1 cellular context compared by ENCODE assay signal in the genomic region with DNA sequence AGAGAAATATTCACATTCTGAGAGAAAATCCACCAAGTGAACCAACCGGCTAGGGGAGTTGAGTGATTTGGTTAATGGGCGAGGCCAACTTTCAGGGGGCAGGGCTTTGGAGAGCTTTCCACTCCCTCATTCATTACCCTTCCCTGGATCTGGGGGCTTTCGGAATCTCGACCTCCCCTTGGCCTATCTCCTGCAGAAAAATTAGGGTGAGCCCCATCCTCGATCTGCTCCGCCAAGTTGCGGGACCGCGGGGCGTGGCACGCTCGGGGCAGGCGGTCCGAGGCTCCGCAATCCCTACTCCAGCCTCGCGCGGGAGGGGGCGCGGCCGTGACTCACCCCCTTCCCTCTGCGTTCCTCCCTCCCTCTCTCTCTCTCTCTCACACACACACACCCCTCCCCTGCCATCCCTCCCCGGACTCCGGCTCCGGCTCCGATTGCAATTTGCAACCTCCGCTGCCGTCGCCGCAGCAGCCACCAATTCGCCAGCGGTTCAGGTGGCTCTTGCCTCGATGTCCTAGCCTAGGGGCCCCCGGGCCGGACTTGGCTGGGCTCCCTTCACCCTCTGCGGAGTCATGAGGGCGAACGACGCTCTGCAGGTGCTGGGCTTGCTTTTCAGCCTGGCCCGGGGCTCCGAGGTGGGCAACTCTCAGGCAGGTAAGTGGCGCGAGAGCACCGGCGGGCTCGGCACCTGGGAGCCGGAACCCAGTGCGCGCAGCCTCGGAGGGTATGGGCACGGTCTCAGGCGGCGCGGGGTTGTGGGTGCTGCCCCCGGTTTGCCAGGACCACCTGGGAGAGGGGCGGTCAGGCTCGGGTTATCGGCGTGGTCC.
A peak's percentile ranks its signal among the peaks of the same experiment; 100 is the strongest.
TF ChIP-seq lines count a peak whose summit lies in the region.

Gene ERBB3, plus strand, starts transcription at position 437 of the 827 bp plus-strand sequence. Its CDS starts 136 bp downstream, at position 573.

TF ChIP-seq in HepG2, 621 proteins besides CTCF, POLR2A, EP300 and RAD21 (continued from another document and continues in another):
- no peak for TF ChIP-seq AKNA (CRISPR knock-in tag; IDR thresholded peaks at IDR 0.05; ENCODE audit: borderline replicate concordance)
- TF ChIP-seq SP4 (CRISPR knock-in tag; IDR thresholded peaks at IDR 0.05) = peak; percentile 78
- TF ChIP-seq ZNF589 (CRISPR knock-in tag; conservative IDR thresholded peaks at IDR 0.05) = peak; percentile 83
- TF ChIP-seq, protein P1, sequence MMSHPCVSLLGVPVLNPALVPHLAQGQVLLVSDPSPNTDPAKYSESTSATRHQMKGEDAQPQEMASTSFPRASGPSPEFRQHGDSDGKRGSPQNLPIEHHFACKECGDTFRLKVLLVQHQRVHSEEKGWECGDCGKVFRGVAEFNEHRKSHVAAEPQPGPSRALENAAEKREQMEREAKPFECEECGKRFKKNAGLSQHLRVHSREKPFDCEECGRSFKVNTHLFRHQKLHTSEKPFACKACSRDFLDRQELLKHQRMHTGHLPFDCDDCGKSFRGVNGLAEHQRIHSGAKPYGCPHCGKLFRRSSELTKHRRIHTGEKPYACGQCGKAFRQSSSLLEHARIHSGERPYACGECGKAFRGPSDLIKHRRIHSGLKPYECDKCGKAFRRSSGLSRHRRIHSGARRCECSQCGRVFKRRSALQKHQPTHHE (CRISPR knock-in tag; IDR thresholded peaks at IDR 0.05; ENCODE audit: borderline replicate concordance) = peak; percentile 52; the same call in 1 of the 2 replicates
- TF ChIP-seq CAMTA2 (CRISPR knock-in tag; IDR thresholded peaks at IDR 0.05; ENCODE audit: borderline replicate concordance) = no peak
- TF ChIP-seq PHF20 (CRISPR knock-in tag; IDR thresholded peaks at IDR 0.05) = no peak; the same call in 1 of the 2 replicates
- TF ChIP-seq PHF5A (CRISPR knock-in tag; IDR thresholded peaks at IDR 0.05; ENCODE audit: low read depth, unreplicated experiment) = no peak
- TF ChIP-seq, protein P2, sequence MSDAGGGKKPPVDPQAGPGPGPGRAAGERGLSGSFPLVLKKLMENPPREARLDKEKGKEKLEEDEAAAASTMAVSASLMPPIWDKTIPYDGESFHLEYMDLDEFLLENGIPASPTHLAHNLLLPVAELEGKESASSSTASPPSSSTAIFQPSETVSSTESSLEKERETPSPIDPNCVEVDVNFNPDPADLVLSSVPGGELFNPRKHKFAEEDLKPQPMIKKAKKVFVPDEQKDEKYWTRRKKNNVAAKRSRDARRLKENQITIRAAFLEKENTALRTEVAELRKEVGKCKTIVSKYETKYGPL (CRISPR knock-in tag; IDR thresholded peaks at IDR 0.05) = 0 out of 2 replicates have a peak, but pooled peaks have one; percentile 25
- TF ChIP-seq RARA (CRISPR knock-in tag; IDR thresholded peaks at IDR 0.05) = peak; percentile 58
- peak; percentile 82 for TF ChIP-seq HNRNPL (IDR thresholded peaks at IDR 0.05; ENCODE audit: low read depth, low read length)
- no peak for TF ChIP-seq ZFP36L2 (CRISPR knock-in tag; IDR thresholded peaks at IDR 0.05)
- peak; percentile 90; the same call in 1 of the 2 replicates for TF ChIP-seq ZNF430 (CRISPR knock-in tag; IDR thresholded peaks at IDR 0.05)
- no peak for TF ChIP-seq ZNF557 (CRISPR knock-in tag; IDR thresholded peaks at IDR 0.05)
- TF ChIP-seq FOXO1 (CRISPR knock-in tag; IDR thresholded peaks at IDR 0.05) = peak; percentile 49
- no peak for TF ChIP-seq HNRNPUL1 (IDR thresholded peaks at IDR 0.05; ENCODE audit: low read depth, low read length)
- peak; percentile 50 for TF ChIP-seq ASH2L (IDR thresholded peaks at IDR 0.05; ENCODE audit: insufficient read length, low read depth, low read length)
- no peak for TF ChIP-seq TBP (CRISPR knock-in tag; IDR thresholded peaks at IDR 0.05)
- no peak for TF ChIP-seq ZNF550 (CRISPR knock-in tag; IDR thresholded peaks at IDR 0.05; ENCODE audit: borderline replicate concordance)
- no peak for TF ChIP-seq BCLAF1 (IDR thresholded peaks at IDR 0.05)
- TF ChIP-seq MTF2 (CRISPR knock-in tag; IDR thresholded peaks at IDR 0.05; ENCODE audit: borderline replicate concordance) = no peak
- TF ChIP-seq CREB1 (IDR thresholded peaks at IDR 0.05) = 0 out of 2 replicates have a peak, but pooled peaks have one; percentile 12
- no peak for TF ChIP-seq CREB1 (CRISPR knock-in tag; IDR thresholded peaks at IDR 0.05)
- peak; percentile 65 for TF ChIP-seq TEAD3 (CRISPR knock-in tag; optimal IDR thresholded peaks at IDR 0.05; ENCODE audit: borderline replicate concordance)
- peak; percentile 83; the same call in 1 of the 2 replicates for TF ChIP-seq NKX3-1 (CRISPR knock-in tag; IDR thresholded peaks at IDR 0.05)
- TF ChIP-seq NR2C2 (CRISPR knock-in tag; IDR thresholded peaks at IDR 0.05; ENCODE audit: borderline replicate concordance) = no peak; the same call in 1 of the 2 replicates
- TF ChIP-seq KDM4B (CRISPR knock-in tag; IDR thresholded peaks at IDR 0.05) = no peak
- TF ChIP-seq JARID2 (CRISPR knock-in tag; IDR thresholded peaks at IDR 0.05; ENCODE audit: insufficient replicate concordance) = no peak
- no peak for TF ChIP-seq ZNF7 (CRISPR knock-in tag; IDR thresholded peaks at IDR 0.05)
- TF ChIP-seq PCBP1 (IDR thresholded peaks at IDR 0.05; ENCODE audit: borderline replicate concordance, low read depth, low read length) = no peak; the same call in 1 of the 2 replicates
- peak; percentile 65; the same call in 1 of the 2 replicates for TF ChIP-seq ARID2 (CRISPR knock-in tag; IDR thresholded peaks at IDR 0.05; ENCODE audit: borderline replicate concordance)
- TF ChIP-seq NR0B2 (CRISPR knock-in tag; IDR thresholded peaks at IDR 0.05) = no peak; the same call in 1 of the 2 replicates
- TF ChIP-seq ZNF83 (CRISPR knock-in tag; IDR thresholded peaks at IDR 0.05; ENCODE audit: borderline replicate concordance) = no peak
- TF ChIP-seq, protein P3, sequence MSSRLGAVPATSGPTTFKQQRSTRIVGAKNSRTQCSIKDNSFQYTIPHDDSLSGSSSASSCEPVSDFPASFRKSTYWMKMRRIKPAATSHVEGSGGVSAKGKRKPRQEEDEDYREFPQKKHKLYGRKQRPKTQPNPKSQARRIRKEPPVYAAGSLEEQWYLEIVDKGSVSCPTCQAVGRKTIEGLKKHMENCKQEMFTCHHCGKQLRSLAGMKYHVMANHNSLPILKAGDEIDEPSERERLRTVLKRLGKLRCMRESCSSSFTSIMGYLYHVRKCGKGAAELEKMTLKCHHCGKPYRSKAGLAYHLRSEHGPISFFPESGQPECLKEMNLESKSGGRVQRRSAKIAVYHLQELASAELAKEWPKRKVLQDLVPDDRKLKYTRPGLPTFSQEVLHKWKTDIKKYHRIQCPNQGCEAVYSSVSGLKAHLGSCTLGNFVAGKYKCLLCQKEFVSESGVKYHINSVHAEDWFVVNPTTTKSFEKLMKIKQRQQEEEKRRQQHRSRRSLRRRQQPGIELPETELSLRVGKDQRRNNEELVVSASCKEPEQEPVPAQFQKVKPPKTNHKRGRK (CRISPR knock-in tag; IDR thresholded peaks at IDR 0.05) = no peak
- TF ChIP-seq ZNF446 (CRISPR knock-in tag; IDR thresholded peaks at IDR 0.05) = no peak
- TF ChIP-seq ZBTB46 (CRISPR knock-in tag; IDR thresholded peaks at IDR 0.05; ENCODE audit: borderline replicate concordance) = no peak
- TF ChIP-seq ZNF224 (CRISPR knock-in tag; IDR thresholded peaks at IDR 0.05) = no peak
- peak; percentile 77; the same call in 1 of the 2 replicates for TF ChIP-seq MAF1 (CRISPR knock-in tag; IDR thresholded peaks at IDR 0.05; ENCODE audit: borderline replicate concordance)
- TF ChIP-seq ZBTB7B (CRISPR knock-in tag; IDR thresholded peaks at IDR 0.05) = peak; percentile 73; the same call in 1 of the 2 replicates
- peak; percentile 40; the same call in 1 of the 2 replicates for TF ChIP-seq ZNF670 (CRISPR knock-in tag; IDR thresholded peaks at IDR 0.05; ENCODE audit: borderline replicate concordance)
- peak; percentile 64 for TF ChIP-seq THAP11 (CRISPR knock-in tag; IDR thresholded peaks at IDR 0.05)
- peak; percentile 80 for TF ChIP-seq ZNF709 (CRISPR knock-in tag; IDR thresholded peaks at IDR 0.05)
- no peak for TF ChIP-seq HHEX (CRISPR knock-in tag; IDR thresholded peaks at IDR 0.05)
- peak; percentile 93 for TF ChIP-seq BRD4 (CRISPR knock-in tag; IDR thresholded peaks at IDR 0.05)
- no peak for TF ChIP-seq DBP (CRISPR knock-in tag; IDR thresholded peaks at IDR 0.05; ENCODE audit: not compliant biosample characterization)
- TF ChIP-seq, protein P4, sequence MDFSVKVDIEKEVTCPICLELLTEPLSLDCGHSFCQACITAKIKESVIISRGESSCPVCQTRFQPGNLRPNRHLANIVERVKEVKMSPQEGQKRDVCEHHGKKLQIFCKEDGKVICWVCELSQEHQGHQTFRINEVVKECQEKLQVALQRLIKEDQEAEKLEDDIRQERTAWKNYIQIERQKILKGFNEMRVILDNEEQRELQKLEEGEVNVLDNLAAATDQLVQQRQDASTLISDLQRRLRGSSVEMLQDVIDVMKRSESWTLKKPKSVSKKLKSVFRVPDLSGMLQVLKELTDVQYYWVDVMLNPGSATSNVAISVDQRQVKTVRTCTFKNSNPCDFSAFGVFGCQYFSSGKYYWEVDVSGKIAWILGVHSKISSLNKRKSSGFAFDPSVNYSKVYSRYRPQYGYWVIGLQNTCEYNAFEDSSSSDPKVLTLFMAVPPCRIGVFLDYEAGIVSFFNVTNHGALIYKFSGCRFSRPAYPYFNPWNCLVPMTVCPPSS (IDR thresholded peaks at IDR 0.05) = no peak
- no peak for TF ChIP-seq POLR2AphosphoS2 (IDR thresholded peaks at IDR 0.05; ENCODE audit: low read depth, low read length)
